Comparison of ENCODE assay signal across 1 cellular context in genomic region chr10:72742077-72742476, GRCh38.
TF ChIP-seq lines count a peak whose summit lies in the region.

No MANE protein-coding gene starts in this region.

TF ChIP-seq in GM23338, 12 proteins besides CTCF, POLR2A, EP300 and RAD21 (continued from another document):
- no peak for TF ChIP-seq ZNF462 (CRISPR knock-in tag; IDR thresholded peaks at IDR 0.05)
- TF ChIP-seq NANOG (IDR thresholded peaks at IDR 0.05; ENCODE audit: borderline replicate concordance) = no peak
- no peak for TF ChIP-seq REST (IDR thresholded peaks at IDR 0.05; ENCODE audit: unreplicated experiment)
- no peak for TF ChIP-seq ETS1 (IDR thresholded peaks at IDR 0.05)
- TF ChIP-seq STAT1 (IDR thresholded peaks at IDR 0.05; ENCODE audit: unreplicated experiment) = no peak
- TF ChIP-seq POLR2AphosphoS5 (IDR thresholded peaks at IDR 0.05; ENCODE audit: low read depth) = no peak
